In the genomic region with DNA sequence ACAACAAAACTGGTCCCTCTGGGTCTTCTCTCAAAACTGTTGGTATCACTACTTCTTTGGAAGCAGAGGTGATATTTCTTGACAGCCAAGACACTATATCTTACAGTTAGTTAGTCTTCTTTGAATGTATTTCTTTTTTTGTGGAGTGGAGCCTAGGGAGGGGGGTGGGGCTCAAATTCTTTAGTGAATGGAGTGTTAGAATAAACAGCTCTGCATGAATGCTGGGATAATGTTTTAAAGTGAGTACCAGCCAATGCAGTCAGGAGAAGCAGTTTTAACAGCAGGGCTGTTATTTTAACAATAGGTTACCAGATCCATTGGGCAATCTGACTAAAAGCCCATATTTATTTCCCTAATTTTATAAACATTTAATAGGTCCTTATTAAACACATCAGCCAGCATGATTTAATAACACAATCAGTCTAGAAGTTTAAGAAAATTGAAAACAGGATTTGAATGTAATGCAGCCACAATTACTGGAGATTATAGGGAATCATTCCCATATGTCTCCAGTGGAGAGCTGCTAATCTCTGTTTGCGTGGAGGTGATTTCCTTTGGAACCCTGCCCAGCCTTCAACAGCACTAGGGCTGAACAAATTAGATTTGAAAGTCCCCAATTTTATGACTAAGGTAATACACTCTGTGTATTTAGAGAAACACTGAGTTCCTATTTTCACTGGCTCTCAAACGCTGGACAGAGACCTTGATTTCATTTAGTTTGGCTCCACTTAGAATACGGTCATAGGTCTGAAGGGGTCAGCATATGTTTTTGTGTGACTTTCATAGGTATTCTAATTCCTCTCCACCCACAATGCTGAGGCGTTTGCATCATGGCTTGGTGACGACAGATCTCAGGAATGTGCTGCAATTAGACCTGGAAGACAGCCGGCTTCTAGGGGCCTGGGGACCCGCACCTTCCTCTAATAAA, we compare ENCODE assay signal across 12 cellular contexts.
A peak's percentile ranks its signal among the peaks of the same experiment; 100 is the strongest.
DNase-seq lines count a peak whose midpoint lies in the region; ATAC-seq and TF ChIP-seq lines count a peak whose summit lies in the region.
"Had no signal": no experiment of that assay in that cellular context is flagged by ENCODE, and none has a peak within 500 bp of the region (broad histone marks: within the 10 kb centered on the region; RNA-seq: fewer than 3 reads in every experiment).

No MANE protein-coding gene starts in this region.

- H3K4me3 ChIP-seq in H7 (ENCODE audit: insufficient read depth, low read depth, low read length) (no peak overlapping the region), prostate gland (no peak overlapping the region)
- H3K4me3 ChIP-seq: transverse colon had no signal

- H3K36me3 ChIP-seq in H7 (replicated peaks; ENCODE audit: control insufficient read depth, insufficient read depth, low read length), result no peaks in the 10 kb centered on the region
- H3K36me3 ChIP-seq in prostate gland, result no peaks in the 10 kb centered on the region
- H3K36me3 ChIP-seq: transverse colon had no signal

- no peaks in the 10 kb centered on the region for H3K9me3 ChIP-seq in prostate gland
- H3K9me3 ChIP-seq: transverse colon had no signal

- no peak for ATAC-seq in HG03432 (IDR thresholded peaks at IDR 0.05; ENCODE audit: unreplicated experiment)

- in situ Hi-C loops in ACHN (cut with HindIII; ENCODE audit: low pct_ligation_motif_present, low pct_unique_long_range_greater_than_20kb, low sequenced_read_pairs), result no loop called here

- 12% methylated on average over 7 of the region's 7 CpGs for WGBS in prostate gland

- no peak for TF ChIP-seq POLR2A in prostate gland (IDR thresholded peaks at IDR 0.05)

- H3K27me3 ChIP-seq in H7 (ENCODE audit: control insufficient read depth, insufficient read depth, low read length), result no peaks in the 10 kb centered on the region
- H3K27me3 ChIP-seq in prostate gland (replicated peaks; ENCODE audit: insufficient read depth), result no peaks in the 10 kb centered on the region
- H3K27me3 ChIP-seq: transverse colon had no signal

- intact Hi-C loops in prostate gland (cut with DNase I), result no loop called here

- no peaks in the 10 kb centered on the region for H3K4me1 ChIP-seq in prostate gland (replicated peaks)

- H3K27ac ChIP-seq in prostate gland, result no peak overlapping the region
- H3K27ac ChIP-seq: transverse colon had no signal

- peak; percentile 57 for DNase-seq in H7
- peak; percentile 58 for DNase-seq in NCI-H82 treated with DMSO at 0.1 percent for 48 hours (lab: John Stamatoyannopoulos, UW; ENCODE audit: unreplicated experiment)
- peak; percentile 47 for DNase-seq in fibroblast of peridontal ligament (ENCODE audit: extremely low read depth)
- peak; percentile 10 for DNase-seq in prostate gland (ENCODE audit: low spot score)
- DNase-seq in NOMO-1 (lab: John Stamatoyannopoulos, UW; ENCODE audit: unreplicated experiment in 2 of 2), result no peak
- DNase-seq in ACHN, result no peak
- no peak for DNase-seq in stimulated activated CD4-positive, alpha-beta T cell treated with anti-CD3 and anti-CD28 coated beads, Interleukin-4, amount 100 ng/mL, for 1 hour
- DNase-seq: activated CD4-positive, alpha-beta memory T cell treated with anti-CD3 and anti-CD28 coated beads, Interleukin-2, amount 10 ng/mL, durations not matched to agents 7 days and 5 days; central memory CD4-positive, alpha-beta T cell; stimulated activated CD4-positive, alpha-beta T cell treated with anti-CD3 and anti-CD28 coated beads, Interleukin-2, amount 100 ng/mL, for 24 hours; transverse colon had no signal

- TF ChIP-seq CTCF in prostate gland (IDR thresholded peaks at IDR 0.05), result no peak

Comparison
In these comparisons a context has a peak if more than half of its experiments do, and no peak if none do; other contexts are left out.
1. DNase-seq: peak in H7 (single experiment), NCI-H82 treated with DMSO at 0.1 percent for 48 hours (single experiment), fibroblast of peridontal ligament (single experiment) and prostate gland (single experiment); none in NOMO-1 (0 of 2), ACHN (single experiment) and stimulated activated CD4-positive, alpha-beta T cell treated with anti-CD3 and anti-CD28 coated beads, Interleukin-4, amount 100 ng/mL, for 1 hour (single experiment).